1 cellular context compared by ENCODE assay signal in genomic region chr1:241607497-241607896, GRCh38.
TF ChIP-seq lines count a peak whose summit lies in the region.

No MANE protein-coding gene starts in this region.

TF ChIP-seq in K562, 482 proteins besides CTCF, POLR2A, EP300 and RAD21:
- TF ChIP-seq THRB (CRISPR knock-in tag; conservative IDR thresholded peaks at IDR 0.05) (peak; percentile 90), LARP7 (IDR thresholded peaks at IDR 0.05) (peak; percentile 77), OTX1 (CRISPR knock-in tag; IDR thresholded peaks at IDR 0.05) (peak; percentile 70), ZBTB26 (CRISPR knock-in tag; IDR thresholded peaks at IDR 0.05) (peak; percentile 90; the same call in 1 of the 2 replicates), ATF6 (CRISPR knock-in tag; IDR thresholded peaks at IDR 0.05) (no peak), ARID1B (IDR thresholded peaks at IDR 0.05) (0 out of 2 replicates have a peak, but pooled peaks have one; percentile 26), HBP1 (CRISPR knock-in tag; IDR thresholded peaks at IDR 0.05) (peak; percentile 60; the same call in 1 of the 2 replicates), POLR2G (IDR thresholded peaks at IDR 0.05; ENCODE audit: low read depth, low read length) (no peak), KAT8 (IDR thresholded peaks at IDR 0.05; ENCODE audit: low read depth) (no peak), ZNF224 (CRISPR knock-in tag; IDR thresholded peaks at IDR 0.05) (no peak), ZBTB2 (IDR thresholded peaks at IDR 0.05) (0 out of 2 replicates have a peak, but pooled peaks have one; percentile 26), ELF4 (CRISPR knock-in tag; IDR thresholded peaks at IDR 0.05) (0 out of 2 replicates have a peak, but pooled peaks have one; percentile 46), DNMT1 (IDR thresholded peaks at IDR 0.05) (peak; percentile 60; the same call in 1 of the 2 replicates), YBX1 (IDR thresholded peaks at IDR 0.05) (peak; percentile 70; the same call in 1 of the 2 replicates), ZNF316 (IDR thresholded peaks at IDR 0.05) (0 out of 2 replicates have a peak, but pooled peaks have one; percentile 32), MTA2 (IDR thresholded peaks at IDR 0.05; ENCODE audit: low read depth) (0 out of 2 replicates have a peak, but pooled peaks have one; percentile 29), BHLHE40 (IDR thresholded peaks at IDR 0.05; ENCODE audit: low read length) (no peak), TFE3 (CRISPR knock-in tag; IDR thresholded peaks at IDR 0.05) (no peak), JUNB (CRISPR knock-in tag; conservative IDR thresholded peaks at IDR 0.05) (no peak), ZNF512 (tag; IDR thresholded peaks at IDR 0.05) (peak; percentile 99), ZBTB5 (IDR thresholded peaks at IDR 0.05) (0 out of 2 replicates have a peak, but pooled peaks have one; percentile 45), ZC3H8 (IDR thresholded peaks at IDR 0.05) (0 out of 2 replicates have a peak, but pooled peaks have one; percentile 26), TRIM24 (IDR thresholded peaks at IDR 0.05) (0 out of 4 replicates have a peak, but pooled peaks of 1 of the 2 experiments have one; percentile 15), THRAP3 (IDR thresholded peaks at IDR 0.05; ENCODE audit: borderline replicate concordance) (peak; percentile 78; the same call in 1 of the 2 replicates), MTA1 (IDR thresholded peaks at IDR 0.05; ENCODE audit: borderline replicate concordance) (0 out of 2 replicates have a peak, but pooled peaks have one; percentile 45), MYBL2 (IDR thresholded peaks at IDR 0.05; ENCODE audit: low read depth) (0 out of 2 replicates have a peak, but pooled peaks have one; percentile 23), MYBL2 (CRISPR knock-in tag; IDR thresholded peaks at IDR 0.05; ENCODE audit: borderline replicate concordance) (no peak)
